9 cellular contexts compared by ENCODE assay signal in genomic region chr21:25501996-25502665, GRCh38.
A peak's percentile ranks its signal among the peaks of the same experiment; 100 is the strongest.
DNase-seq lines count a peak whose midpoint lies in the region; ATAC-seq, FAIRE-seq and TF ChIP-seq lines count a peak whose summit lies in the region.
"Had no signal": no experiment of that assay in that cellular context is flagged by ENCODE, and none has a peak within 500 bp of the region (broad histone marks: within the 10 kb centered on the region; RNA-seq: fewer than 3 reads in every experiment).

No MANE protein-coding gene starts in this region.

- H3K4me2 ChIP-seq in BLaER1 (peak overlapping the region; percentile 43), GM12878 (ENCODE audit: control insufficient read depth, insufficient read depth) (peak overlapping the region; percentile 3; the same call in 1 of the 2 replicates), osteoblast (ENCODE audit: insufficient read depth, low read length) (no peak overlapping the region)

- DNase-seq in Jurkat, Clone E6-1 (ENCODE audit: low read depth, low spot score), result peak; percentile 9
- peak; percentile 87 for DNase-seq in GM12878 (ENCODE audit: low read depth, low spot score)
- DNase-seq in vagina (ENCODE audit: extremely low spot score in 2 of 2), result no peak
- no peak for DNase-seq in inferior parietal cortex (ENCODE audit: extremely low spot score)
- DNase-seq in osteoblast (ENCODE audit: insufficient read length, low spot score, missing footprints), result no peak

- H3K79me2 ChIP-seq in GM12878 (ENCODE audit: control insufficient read depth, insufficient read depth, low read length) (peaks cover 26% of the 10 kb centered on the region), osteoblast (ENCODE audit: insufficient read depth, low read length) (no peaks in the 10 kb centered on the region)

- TF ChIP-seq EP300 in GM12878 (IDR thresholded peaks at IDR 0.05; ENCODE audit: borderline replicate concordance in 1 of 2, control insufficient read depth in 1 of 2, low read depth in 2 of 2, low read length in 2 of 2), result peak; percentile 8 to 26; a peak in 2 of 4 replicates
- no peak for TF ChIP-seq EP300 in gastroesophageal sphincter (IDR thresholded peaks at IDR 0.05)

- RAD21 ChIA-PET in GM12878 (lab: Charles Lee; ENCODE audit: unreplicated experiment), result interaction anchor here (0.6 to 2.7 kb wide), 7 partner anchors 9 to 77 kb away, joined by 3 to 14 read pairs (median 3); no protein-coding TSS in a partner anchor

- H3K4me3 ChIP-seq in BLaER1, result no peak overlapping the region
- H3K4me3 ChIP-seq in Jurkat, Clone E6-1 (ENCODE audit: low read length), result no peak overlapping the region
- H3K4me3 ChIP-seq in GM12878, result no peak overlapping the region
- no peak overlapping the region for H3K4me3 ChIP-seq in gastroesophageal sphincter
- no peak overlapping the region for H3K4me3 ChIP-seq in vagina
- H3K4me3 ChIP-seq in osteoblast (ENCODE audit: insufficient read depth, low read length), result no peak overlapping the region
- H3K4me3 ChIP-seq: SK-N-MC had no signal

- BruUV-seq in GM12878 (replicated peaks; lab: Mats Ljungman, UMichigan), result no TSS peak

- in situ Hi-C loops in GM12878 (cut with MboI), result loop anchor here (5.0 to 10.0 kb wide), 2 partner anchors 63 to 75 kb away; no protein-coding TSS in a partner anchor

- no peak for FAIRE-seq in GM12878 (lab: Jason Lieb, UNC)

- H2AFZ ChIP-seq in GM12878 (ENCODE audit: control insufficient read depth, low read depth, low read length), result no peak overlapping the region
- H2AFZ ChIP-seq in osteoblast (ENCODE audit: low read length), result no peak overlapping the region

- WGBS in GM12878 (ENCODE audit: insufficient coverage, insufficient replicate concordance, low lambda C conversion rate, missing lambda C conversion rate), result 0% methylated on average over 1 of the region's 1 CpG
- WGBS in gastroesophageal sphincter (ENCODE audit: low coverage in 1 of 2), 2 donors, result 9 to 43% methylated on average over 1 of the region's 1 CpG

- intact Hi-C loops in GM12878 (cut with micrococcal nuclease; ENCODE audit: unreplicated experiment) (loop anchor here (1.0 to 2.0 kb wide), 6 partner anchors 15 to 81 kb away; no protein-coding TSS in a partner anchor), vagina (cut with DNase I) (no loop called here)

- H3K4me1 ChIP-seq in BLaER1 (peaks cover 14% of the 10 kb centered on the region), GM12878 (ENCODE audit: control insufficient read depth, insufficient read depth, low read length) (peaks cover 31% of the 10 kb centered on the region), gastroesophageal sphincter (no peaks in the 10 kb centered on the region), vagina (no peaks in the 10 kb centered on the region), osteoblast (ENCODE audit: insufficient read depth, low read length) (peaks cover 5% of the 10 kb centered on the region)

- H4K20me1 ChIP-seq in BLaER1 (no peaks in the 10 kb centered on the region), GM12878 (ENCODE audit: control insufficient read depth, insufficient read depth) (no peaks in the 10 kb centered on the region), osteoblast (ENCODE audit: insufficient read depth, low read length) (no peaks in the 10 kb centered on the region)

- H3K36me3 ChIP-seq in BLaER1 (no peaks in the 10 kb centered on the region), GM12878 (ENCODE audit: control insufficient read depth in 2 of 2, insufficient read depth in 2 of 2, low read length in 1 of 2) (no peaks in the 10 kb centered on the region), gastroesophageal sphincter (no peaks in the 10 kb centered on the region), vagina (no peaks in the 10 kb centered on the region), osteoblast (ENCODE audit: insufficient read depth, low read length) (no peaks in the 10 kb centered on the region)

- SMC1A ChIA-PET in GM12878 (lab: Charles Lee; ENCODE audit: uncharacterized antibody, unreplicated experiment), result interaction anchor here (1.1 to 2.8 kb wide), 3 partner anchors 9 to 78 kb away, joined by 3 to 12 read pairs (median 7); no protein-coding TSS in a partner anchor

- POLR2A ChIA-PET in GM12878 (lab: Charles Lee), result interaction anchor here (1.0 to 3.6 kb wide), 4 partner anchors 14 to 78 kb away, joined by 3 to 18 read pairs (median 4); no protein-coding TSS in a partner anchor

- no peak for TF ChIP-seq CTCF in GM12878 (IDR thresholded peaks at IDR 0.05 in 2 of 3, conservative IDR thresholded peaks at IDR 0.05 in 1 of 3; ENCODE audit: control insufficient read depth in 2 of 3, extremely low read depth in 1 of 3, insufficient read depth in 1 of 3, low read depth in 3 of 3, low read length in 3 of 3)
- no peak for TF ChIP-seq CTCF in gastroesophageal sphincter (IDR thresholded peaks at IDR 0.05)
- TF ChIP-seq CTCF in vagina (IDR thresholded peaks at IDR 0.05), result no peak
- TF ChIP-seq CTCF in osteoblast (IDR thresholded peaks at IDR 0.05; ENCODE audit: extremely low read depth, low read depth, low read length), result no peak

- H3K27me3 ChIP-seq in BLaER1 (no peaks in the 10 kb centered on the region), GM12878 (replicated peaks in 1 of 2; ENCODE audit: control insufficient read depth in 2 of 2, insufficient read depth in 2 of 2, low read length in 1 of 2) (no peaks in the 10 kb centered on the region), gastroesophageal sphincter (no peaks in the 10 kb centered on the region), vagina (no peaks in the 10 kb centered on the region), osteoblast (ENCODE audit: insufficient read depth, low read length) (no peaks in the 10 kb centered on the region)

- ATAC-seq in GM21381 (IDR thresholded peaks at IDR 0.05; ENCODE audit: unreplicated experiment) (peak; percentile 50), GM12878 (peak; percentile 78), gastroesophageal sphincter (no peak)

- H3K27ac ChIP-seq in BLaER1, result no peak overlapping the region
- H3K27ac ChIP-seq in GM12878 (ENCODE audit: control insufficient read depth, insufficient read depth), result peak overlapping the region; percentile 83
- H3K27ac ChIP-seq in gastroesophageal sphincter, result no peak overlapping the region
- H3K27ac ChIP-seq in vagina, result no peak overlapping the region
- no peak overlapping the region for H3K27ac ChIP-seq in osteoblast (ENCODE audit: low read depth, low read length)
- H3K27ac ChIP-seq: SK-N-MC had no signal

- CTCF ChIA-PET in GM12878 (lab: Yijun Ruan, JAX), result no interaction called here

- H3K9me3 ChIP-seq in BLaER1 (peaks cover 17% of the 10 kb centered on the region), GM12878 (replicated peaks; ENCODE audit: control insufficient read depth, insufficient read depth, low read length) (peaks cover 42% of the 10 kb centered on the region), gastroesophageal sphincter (no peaks in the 10 kb centered on the region), vagina (no peaks in the 10 kb centered on the region), osteoblast (ENCODE audit: low read depth, low read length) (no peaks in the 10 kb centered on the region)

- no peak for TF ChIP-seq POLR2A in GM12878 (IDR thresholded peaks at IDR 0.05; ENCODE audit: low read depth, low read length)
- no peak for TF ChIP-seq POLR2A in gastroesophageal sphincter (IDR thresholded peaks at IDR 0.05)
- TF ChIP-seq POLR2A in vagina (IDR thresholded peaks at IDR 0.05), result no peak

- H3K9ac ChIP-seq in BLaER1, result no peak overlapping the region
- H3K9ac ChIP-seq in GM12878 (ENCODE audit: control insufficient read depth, insufficient read depth, low read length), result no peak overlapping the region

- TF ChIP-seq RAD21 in GM12878 (IDR thresholded peaks at IDR 0.05; ENCODE audit: insufficient read depth, low read depth, low read length), result peak; percentile 17; the same call in 1 of the 2 replicates

TF ChIP-seq in GM12878, 131 proteins besides CTCF, POLR2A, EP300 and RAD21 (continues in another document):
- TF ChIP-seq LARP7 (IDR thresholded peaks at IDR 0.05), result no peak
- TF ChIP-seq CHD1 (IDR thresholded peaks at IDR 0.05; ENCODE audit: low read depth, low read length), result no peak
- no peak for TF ChIP-seq SREBF1 (IDR thresholded peaks at IDR 0.05; ENCODE audit: low read length)
- TF ChIP-seq IKZF1 (conservative IDR thresholded peaks at IDR 0.05), result peak; percentile 70
- no peak for TF ChIP-seq SIX5 (IDR thresholded peaks at IDR 0.05; ENCODE audit: low read depth, low read length, severe bottlenecking)
- no peak for TF ChIP-seq ZNF274 (IDR thresholded peaks at IDR 0.05; ENCODE audit: insufficient read depth, insufficient read length)
- no peak for TF ChIP-seq MYB (IDR thresholded peaks at IDR 0.05; ENCODE audit: borderline replicate concordance, low read depth, low read length)
- peak; percentile 78 for TF ChIP-seq RELB (IDR thresholded peaks at IDR 0.05; ENCODE audit: low read depth)
- TF ChIP-seq NFYA (IDR thresholded peaks at IDR 0.05; ENCODE audit: borderline replicate concordance, low read depth, low read length), result no peak
- no peak for TF ChIP-seq MYC (IDR thresholded peaks at IDR 0.05; ENCODE audit: insufficient read depth, insufficient read length, insufficient replicate concordance, low read length, severe bottlenecking)
- peak; percentile 88 for TF ChIP-seq SPI1 (IDR thresholded peaks at IDR 0.05; ENCODE audit: borderline replicate concordance, insufficient read depth, low read depth, low read length)
- no peak for TF ChIP-seq CHD4 (IDR thresholded peaks at IDR 0.05)
- no peak for TF ChIP-seq FOXM1 (IDR thresholded peaks at IDR 0.05; ENCODE audit: low read depth, low read length)

Comparison
In these comparisons a context has a peak if more than half of its experiments do, and no peak if none do; other contexts are left out.
1. DNase-seq: peak in Jurkat, Clone E6-1 (single experiment) and GM12878 (single experiment); none in vagina (0 of 2), inferior parietal cortex (single experiment) and osteoblast (single experiment).